ENCODE assay signal across 13 cellular contexts in the genomic region with DNA sequence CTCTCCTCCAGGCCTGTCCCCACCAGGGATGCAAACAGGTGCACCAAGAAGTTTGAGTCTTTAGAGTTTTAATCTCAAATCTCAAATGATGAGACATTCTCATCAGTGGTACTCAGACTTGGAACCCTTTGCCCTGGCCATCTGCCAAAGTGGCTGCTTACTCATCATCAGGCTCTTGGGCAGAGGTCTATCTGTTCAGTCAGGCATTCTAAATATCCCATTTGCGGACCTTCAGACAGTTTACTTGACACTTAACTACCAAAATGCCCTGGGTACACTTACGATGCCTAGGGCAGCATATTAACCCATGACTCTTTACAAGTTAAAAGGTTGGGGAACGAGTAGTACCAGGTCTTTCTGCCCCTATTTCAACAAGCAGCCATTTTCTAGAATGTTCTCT.
DNase-seq lines count a peak whose midpoint lies in the region; ATAC-seq and TF ChIP-seq lines count a peak whose summit lies in the region.
"Had no signal": no experiment of that assay in that cellular context is flagged by ENCODE, and none has a peak within 500 bp of the region (broad histone marks: within the 10 kb centered on the region; RNA-seq: fewer than 3 reads in every experiment).

No MANE protein-coding gene starts in this region.

- H4K20me1 ChIP-seq in GM23248 (ENCODE audit: insufficient read depth) = no peaks in the 10 kb centered on the region

- H3K36me3 ChIP-seq in GM23248 (ENCODE audit: low read depth) (no peaks in the 10 kb centered on the region), SJSA1 (no peaks in the 10 kb centered on the region)
- H3K36me3 ChIP-seq: ovary had no signal

- no peak overlapping the region for H3K4me3 ChIP-seq in GM23248
- H3K4me3 ChIP-seq in SJSA1 = no peak overlapping the region
- no peak overlapping the region for H3K4me3 ChIP-seq in foreskin fibroblast (ENCODE audit: low read depth in 1 of 2, low read length in 2 of 2)
- H3K4me3 ChIP-seq: ovary had no signal

- no peak overlapping the region for H3K9ac ChIP-seq in GM23248

- H3F3A ChIP-seq in GM23248 (ENCODE audit: insufficient read depth) = no peaks in the 10 kb centered on the region

- H3K9me2 ChIP-seq in GM23248 (ENCODE audit: insufficient read depth) = no peaks in the 10 kb centered on the region

- no peak overlapping the region for H2AFZ ChIP-seq in GM23248

- H3K27ac ChIP-seq in GM23248 (no peak overlapping the region), SJSA1 (no peak overlapping the region)
- H3K27ac ChIP-seq: ovary had no signal

- H3K9me3 ChIP-seq in GM23248 (ENCODE audit: low read depth) = no peaks in the 10 kb centered on the region
- H3K9me3 ChIP-seq in SJSA1 (replicated peaks) = no peaks in the 10 kb centered on the region
- H3K9me3 ChIP-seq: ovary had no signal

- no peak overlapping the region for H3K4me2 ChIP-seq in GM23248 (ENCODE audit: unreplicated experiment)

- H3K27me3 ChIP-seq in GM23248 (replicated peaks; ENCODE audit: insufficient read depth) (no peaks in the 10 kb centered on the region), SJSA1 (replicated peaks) (no peaks in the 10 kb centered on the region)
- H3K27me3 ChIP-seq: ovary had no signal

- DNase-seq in AG20443 (ENCODE audit: low spot score) (peak; percentile 17), GM23248 (peak; percentile 30), SJSA1 (ENCODE audit: low read depth in 1 of 2, low spot score in 2 of 2) (peak; percentile 16 to 57), foreskin fibroblast (peak; percentile 38 to 76), C1 segment of cervical spinal cord (lab: John Stamatoyannopoulos, UW) (no peak), left lobe of liver (ENCODE audit: low spot score) (no peak), activated gamma-delta T cell (lab: John Stamatoyannopoulos, UW) (no peak)
- DNase-seq: activated naive CD8-positive, alpha-beta T cell treated with anti-CD3 and anti-CD28 coated beads for 36 hours; effector CD4-positive, alpha-beta T cell; NCI-H1105 treated with DMSO at 0.1 percent for 48 hours; ovary had no signal

- TF ChIP-seq CTCF in foreskin fibroblast (IDR thresholded peaks at IDR 0.05; ENCODE audit: low read depth, low read length) = no peak

- no peaks in the 10 kb centered on the region for H3K79me2 ChIP-seq in GM23248 (ENCODE audit: insufficient read depth)

- 43 to 51% methylated on average over 3 of the region's 3 CpGs for WGBS in GM23248 (ENCODE audit: low coverage in 1 of 2, low lambda C conversion rate in 2 of 2, missing lambda C conversion rate in 2 of 2), 2 experiments

- in situ Hi-C loops in GM23248 (cut with MboI) = no loop called here

- H3K4me1 ChIP-seq in GM23248 (ENCODE audit: insufficient read depth) (no peaks in the 10 kb centered on the region), SJSA1 (replicated peaks) (0 out of 2 replicates have a peak, but pooled peaks cover 3% of the 10 kb centered on the region)

- ATAC-seq in left lobe of liver = no peak
- no peak for ATAC-seq in HG03095 (IDR thresholded peaks at IDR 0.05; ENCODE audit: unreplicated experiment)
- ATAC-seq: Panc1 had no signal

Comparison
In these comparisons a context has a peak if more than half of its experiments do, and no peak if none do; other contexts are left out.
1. DNase-seq: peak in AG20443 (single experiment), GM23248 (single experiment), SJSA1 (2 of 2) and foreskin fibroblast (2 of 2); none in C1 segment of cervical spinal cord (0 of 14), left lobe of liver (single experiment) and activated gamma-delta T cell (single experiment).